Comparison of ENCODE assay signal across 25 cellular contexts in the genomic region with DNA sequence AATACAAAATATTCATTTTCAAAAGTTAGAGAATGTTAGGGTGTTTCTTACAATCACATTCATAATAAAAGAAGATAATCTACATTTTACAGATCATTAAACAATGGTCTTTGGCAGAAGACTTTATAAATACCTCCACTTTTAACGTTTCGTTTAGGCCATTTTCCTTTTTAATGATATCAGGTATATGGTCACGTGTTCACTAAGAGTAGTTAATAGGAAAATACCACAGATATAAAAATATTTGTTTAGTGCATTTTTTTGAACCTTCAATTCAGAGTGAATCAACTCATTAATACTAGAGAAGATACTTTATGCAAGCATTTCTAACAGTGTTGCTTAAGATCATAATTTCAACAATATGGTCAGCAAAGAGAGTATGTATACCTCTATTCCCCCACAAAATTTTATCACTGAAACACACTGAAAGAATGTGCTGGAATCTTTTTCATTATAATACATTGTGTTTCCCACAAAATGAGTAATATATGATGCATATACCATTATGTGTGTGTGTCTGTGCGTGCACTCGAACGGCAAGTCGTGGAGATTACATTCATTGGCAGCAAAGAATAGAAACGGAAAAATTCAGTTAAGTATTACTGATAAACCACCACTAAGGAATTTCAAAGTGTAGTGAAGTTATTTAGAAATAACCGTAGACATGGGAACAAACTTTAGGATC.
DNase-seq lines count a peak whose midpoint lies in the region; ATAC-seq, FAIRE-seq and TF ChIP-seq lines count a peak whose summit lies in the region.
"Had no signal": no experiment of that assay in that cellular context is flagged by ENCODE, and none has a peak within 500 bp of the region (broad histone marks: within the 10 kb centered on the region; RNA-seq: fewer than 3 reads in every experiment).

No MANE protein-coding gene starts in this region.

- peak overlapping the region; percentile 44; the same call in 1 of the 2 replicates for H3K4me3 Mint-ChIP-seq in HFFc6
- H3K4me3 Mint-ChIP-seq: activated naive CD8-positive, alpha-beta T cell; natural killer cell treated with Interleukin-12 subunit alpha and Interleukin-12 subunit beta and Interleukin-15 and Interleukin-18, amount 100 ng/mL, for 72 hours had no signal

- H3K9ac ChIP-seq in kidney (ENCODE audit: low read length in 2 of 2) = no peak overlapping the region

- in situ Hi-C loops in astrocyte of the spinal cord (cut with HindIII; ENCODE audit: low sequenced_read_pairs) = no loop called here

- peaks cover 9% of the 10 kb centered on the region for H3K36me3 Mint-ChIP-seq in HFFc6 (ENCODE audit: low read depth)
- H3K36me3 Mint-ChIP-seq: activated naive CD8-positive, alpha-beta T cell; natural killer cell treated with Interleukin-12 subunit alpha and Interleukin-12 subunit beta and Interleukin-15 and Interleukin-18, amount 100 ng/mL, for 72 hours had no signal

- no peak for TF ChIP-seq CTCF in HFFc6 (IDR thresholded peaks at IDR 0.05)
- no peak for TF ChIP-seq CTCF in astrocyte of the spinal cord (IDR thresholded peaks at IDR 0.05; ENCODE audit: low read depth, low read length)
- TF ChIP-seq CTCF in fibroblast of pulmonary artery (IDR thresholded peaks at IDR 0.05; ENCODE audit: low read length, missing control alignments) = no peak
- no peak for TF ChIP-seq CTCF in kidney (IDR thresholded peaks at IDR 0.05; ENCODE audit: borderline replicate concordance, extremely low read depth, insufficient read depth)
- no peak for TF ChIP-seq CTCF in omental fat pad (IDR thresholded peaks at IDR 0.05)

- peaks cover 97% of the 10 kb centered on the region for H3K4me1 Mint-ChIP-seq in HFFc6 (ENCODE audit: low read depth)

- H3K9me3 ChIP-seq in kidney (ENCODE audit: control insufficient read depth in 1 of 2, low read length in 2 of 2) = no peaks in the 10 kb centered on the region
- H3K9me3 ChIP-seq: BE2C, esophagus squamous epithelium, HAP-1, mucosa of descending colon, SJCRH30, tibial nerve had no signal

- H3K4me1 ChIP-seq in ACC112 (ENCODE audit: control insufficient read depth, insufficient read depth, low read length, unreplicated experiment) = peaks cover 88% of the 10 kb centered on the region
- no peaks in the 10 kb centered on the region for H3K4me1 ChIP-seq in kidney (ENCODE audit: control insufficient read depth in 1 of 2, insufficient read depth in 1 of 2, low read depth in 1 of 2, low read length in 2 of 2)

- no peaks in the 10 kb centered on the region for H3K27me3 Mint-ChIP-seq in HFFc6 (ENCODE audit: insufficient read depth)
- H3K27me3 Mint-ChIP-seq: activated naive CD8-positive, alpha-beta T cell; natural killer cell treated with Interleukin-12 subunit alpha and Interleukin-12 subunit beta and Interleukin-15 and Interleukin-18, amount 100 ng/mL, for 72 hours had no signal

- H3K9me3 Mint-ChIP-seq in HFFc6 = no peaks in the 10 kb centered on the region
- H3K9me3 Mint-ChIP-seq: natural killer cell treated with Interleukin-12 subunit alpha and Interleukin-12 subunit beta and Interleukin-15 and Interleukin-18, amount 100 ng/mL, for 72 hours had no signal

- peak overlapping the region; percentile 86 for H3K27ac ChIP-seq in ACC112 (ENCODE audit: low read depth, low read length)
- H3K27ac ChIP-seq in kidney (ENCODE audit: low read depth in 2 of 2, low read length in 2 of 2) = no peak overlapping the region
- H3K27ac ChIP-seq: esophagus squamous epithelium, SJCRH30, tibial nerve had no signal

- H3K79me2 ChIP-seq in ACC112 (ENCODE audit: control insufficient read depth, insufficient read depth, low read length, unreplicated experiment) = no peaks in the 10 kb centered on the region

- peak overlapping the region; percentile 58 for H2AFZ ChIP-seq in ACC112 (ENCODE audit: low read length, unreplicated experiment)

- H3K36me3 ChIP-seq in ACC112 (ENCODE audit: insufficient read depth, low read length) (no peaks in the 10 kb centered on the region), kidney (ENCODE audit: control insufficient read depth in 1 of 2, insufficient read depth in 2 of 2, low read length in 2 of 2) (no peaks in the 10 kb centered on the region)
- H3K36me3 ChIP-seq: BE2C, esophagus squamous epithelium, HAP-1, SJCRH30, tibial nerve had no signal

- H3K4me3 ChIP-seq in ACC112 (ENCODE audit: low read depth, low read length) (no peak overlapping the region), astrocyte of the spinal cord (ENCODE audit: low read depth, low read length) (no peak overlapping the region), fibroblast of pulmonary artery (replicated peaks; ENCODE audit: low read depth, low read length) (no peak overlapping the region), kidney (ENCODE audit: low read length in 2 of 2) (no peak overlapping the region)
- H3K4me3 ChIP-seq: esophagus squamous epithelium, HAP-1, mucosa of descending colon, SJCRH30, tibial nerve had no signal

- peak overlapping the region; percentile 92 for H3K27ac Mint-ChIP-seq in HFFc6
- H3K27ac Mint-ChIP-seq: activated naive CD8-positive, alpha-beta T cell; natural killer cell treated with Interleukin-12 subunit alpha and Interleukin-12 subunit beta and Interleukin-15 and Interleukin-18, amount 100 ng/mL, for 72 hours had no signal

- ATAC-seq in GM21360 (IDR thresholded peaks at IDR 0.05; ENCODE audit: unreplicated experiment) (no peak), omental fat pad (ENCODE audit: low FRiP score) (no peak)
- ATAC-seq: mucosa of descending colon; natural killer cell treated with Interleukin-12 subunit alpha and Interleukin-12 subunit beta and Interleukin-15 and Interleukin-18, amount 100 ng/mL, for 72 hours had no signal

- FAIRE-seq in kidney (lab: Jason Lieb, UNC) (no peak), frontal cortex (lab: Jason Lieb, UNC) (no peak)
- FAIRE-seq: A204.1 had no signal

- H3K27me3 ChIP-seq in ACC112 (ENCODE audit: insufficient read depth, low read length) = no peaks in the 10 kb centered on the region
- H3K27me3 ChIP-seq: BE2C, esophagus squamous epithelium, SJCRH30, tibial nerve had no signal

- DNase-seq in HFFc6 (peak; percentile 68), astrocyte of the spinal cord (ENCODE audit: low read depth, low spot score) (peak; percentile 67), fibroblast of pulmonary artery (ENCODE audit: low read depth) (peak; percentile 78), kidney (no peak), omental fat pad (ENCODE audit: low spot score) (no peak), frontal cortex (ENCODE audit: low spot score in 2 of 2) (no peak)
- DNase-seq: activated CD4-positive, alpha-beta T cell treated with anti-CD3 and anti-CD28 coated beads for 1 hour; activated T-cell treated with anti-CD3 and anti-CD28 coated beads for 4 hours; BE2C; DMS153; effector memory CD4-positive, alpha-beta T cell; esophagus squamous epithelium; kidney glomerular epithelial cell; mucosa of descending colon; NCI-H1105 treated with DMSO at 0.1 percent for 48 hours; NCI-H2029 treated with DMSO at 0.1 percent for 48 hours; NCI-H748 treated with DMSO at 0.1 percent for 48 hours; SJCRH30 had no signal

- intact Hi-C loops in kidney (cut with DNase I) = no loop called here

Comparison
In these comparisons a context has a peak if more than half of its experiments do, and no peak if none do; other contexts are left out.
1. DNase-seq: peak in HFFc6 (single experiment), astrocyte of the spinal cord (single experiment) and fibroblast of pulmonary artery (single experiment); none in kidney (single experiment), omental fat pad (single experiment) and frontal cortex (0 of 2).